Comparison of ENCODE assay signal across 8 cellular contexts in the genomic region with DNA sequence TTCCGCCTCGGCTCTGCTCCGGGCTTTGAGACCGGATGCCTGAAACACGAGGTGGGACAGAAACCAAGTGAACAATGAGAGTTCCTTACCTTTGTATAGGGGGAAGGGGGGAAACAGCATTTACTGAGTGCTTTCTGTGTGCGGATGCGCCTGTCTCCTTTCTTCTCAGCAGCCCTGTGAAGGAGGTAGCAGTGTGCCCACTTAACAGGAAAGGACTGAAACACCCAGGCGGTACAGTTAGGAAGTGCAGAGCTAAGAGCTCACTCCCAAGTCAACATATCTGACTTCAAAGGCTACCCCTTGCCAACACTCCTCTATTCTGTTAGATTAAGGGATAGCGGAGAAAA. TPM values are rescaled to one million over a fixed set of nuclear protein-coding genes. Genes with fewer than 3 reads are reported as not detected.
DNase-seq lines count a peak whose midpoint lies in the region; ATAC-seq and TF ChIP-seq lines count a peak whose summit lies in the region.

No MANE protein-coding gene starts in this region.

- no peak overlapping the region for H2BK5ac ChIP-seq in trophoblast cell (ENCODE audit: low read depth, low read length, poor library complexity)

- no peaks in the 10 kb centered on the region for H3K79me2 ChIP-seq in trophoblast cell (ENCODE audit: control insufficient read depth, insufficient read depth, low read length, poor library complexity)

- peaks cover 39% of the 10 kb centered on the region for H3K4me1 Mint-ChIP-seq in activated naive CD4-positive, alpha-beta T cell treated with anti-CD3 and anti-CD28 coated beads, Interleukin-2, amount 10 ng/mL, durations not matched to agents 7 days and 5 days

- no peak overlapping the region for H3K23ac ChIP-seq in trophoblast cell (ENCODE audit: low read length)

- no peak overlapping the region for H2AK5ac ChIP-seq in trophoblast cell (ENCODE audit: low read length)

- no peak for TF ChIP-seq CTCF in BE2C (IDR thresholded peaks at IDR 0.05; ENCODE audit: low read depth, low read length)

- H3K4me3 ChIP-seq in BE2C (ENCODE audit: low read depth, low read length) (peak overlapping the region; percentile 58), trophoblast cell (ENCODE audit: low read depth, low read length) (peak overlapping the region; percentile 70)

- ATAC-seq in GM18520 (IDR thresholded peaks at IDR 0.05; ENCODE audit: unreplicated experiment) (peak; percentile 26), HG02981 (IDR thresholded peaks at IDR 0.05; ENCODE audit: unreplicated experiment) (peak; percentile 50), Right ventricle myocardium superior (ENCODE audit: poor library complexity) (peak; percentile 73)

- H3K36me3 Mint-ChIP-seq in activated naive CD4-positive, alpha-beta T cell treated with anti-CD3 and anti-CD28 coated beads, Interleukin-2, amount 10 ng/mL, durations not matched to agents 7 days and 5 days: peaks cover 11% of the 10 kb centered on the region

- CTCF ChIA-PET in activated naive CD4-positive, alpha-beta T cell treated with anti-CD3 and anti-CD28 coated beads, Interleukin-2, amount 10 ng/mL, durations not matched to agents 7 days and 5 days (lab: Charles Lee): interaction anchor here (1.4 kb wide), 1 partner anchor 11 kb away, joined by 5 read pairs; no protein-coding TSS in a partner anchor

- peak overlapping the region; percentile 97 for H3K27ac Mint-ChIP-seq in activated naive CD4-positive, alpha-beta T cell treated with anti-CD3 and anti-CD28 coated beads, Interleukin-2, amount 10 ng/mL, durations not matched to agents 7 days and 5 days

- H3K36me3 ChIP-seq in BE2C: no peaks in the 10 kb centered on the region
- H3K36me3 ChIP-seq in trophoblast cell (ENCODE audit: control insufficient read depth in 1 of 2, insufficient read depth in 2 of 2, low read length in 2 of 2): no peaks in the 10 kb centered on the region

- WGBS in trophoblast cell (ENCODE audit: extremely low coverage, insufficient coverage, insufficient read length): no CpG with 5 or more reads among the region's 9 CpGs

- peak overlapping the region; percentile 79 for H4K8ac ChIP-seq in trophoblast cell (ENCODE audit: low read depth, low read length)

- H3K4me1 ChIP-seq in BE2C (no peaks in the 10 kb centered on the region), trophoblast cell (ENCODE audit: control insufficient read depth in 1 of 2, insufficient read depth in 2 of 2, low read length in 2 of 2) (no peaks in the 10 kb centered on the region)

- H3K27ac ChIP-seq in trophoblast cell (ENCODE audit: low read depth, low read length): peak overlapping the region; percentile 40

- H4K91ac ChIP-seq in trophoblast cell (ENCODE audit: low read depth, low read length): peak overlapping the region; percentile 43

- peak overlapping the region; percentile 75 for H3K14ac ChIP-seq in trophoblast cell (ENCODE audit: low read length)

- H3K79me1 ChIP-seq in trophoblast cell (ENCODE audit: low read length): peaks cover 3% of the 10 kb centered on the region

- H3K18ac ChIP-seq in trophoblast cell (ENCODE audit: low read length): no peak overlapping the region

- H3K4me3 Mint-ChIP-seq in activated naive CD4-positive, alpha-beta T cell treated with anti-CD3 and anti-CD28 coated beads, Interleukin-2, amount 10 ng/mL, durations not matched to agents 7 days and 5 days: peak overlapping the region; percentile 90

- H3K4me2 ChIP-seq in trophoblast cell (ENCODE audit: low read length): peak overlapping the region; percentile 98

- peak; percentile 10 for DNase-seq in BE2C
- DNase-seq in NCI-H2227 (lab: John Stamatoyannopoulos, UW; ENCODE audit: unreplicated experiment): peak; percentile 78
- peak; percentile 53 for DNase-seq in activated naive CD4-positive, alpha-beta T cell treated with anti-CD3 and anti-CD28 coated beads, Interleukin-2, amount 10 ng/mL, durations not matched to agents 7 days and 5 days
- no peak for DNase-seq in Right ventricle myocardium superior
- peak in 1 of 2 donors; percentile 25 for DNase-seq in trophoblast cell
- no peak for DNase-seq in HK-2 (ENCODE audit: unreplicated experiment)

- peak overlapping the region; percentile 81 for H4K12ac ChIP-seq in trophoblast cell (ENCODE audit: low read depth, low read length)

- no peak overlapping the region for H3K9ac ChIP-seq in trophoblast cell (ENCODE audit: low read length)

- H3K27me3 Mint-ChIP-seq in activated naive CD4-positive, alpha-beta T cell treated with anti-CD3 and anti-CD28 coated beads, Interleukin-2, amount 10 ng/mL, durations not matched to agents 7 days and 5 days: no peaks in the 10 kb centered on the region

- intact Hi-C loops in Right ventricle myocardium superior (cut with DNase I): no loop called here

- no peak overlapping the region for H2BK12ac ChIP-seq in trophoblast cell (ENCODE audit: low read length)

- no peak overlapping the region for H3K4ac ChIP-seq in trophoblast cell (ENCODE audit: low read depth, low read length)

- H2BK120ac ChIP-seq in trophoblast cell (ENCODE audit: insufficient read depth, low read length, poor library complexity): no peak overlapping the region

- H3K9me3 ChIP-seq in BE2C: no peaks in the 10 kb centered on the region
- no peaks in the 10 kb centered on the region for H3K9me3 ChIP-seq in trophoblast cell (ENCODE audit: insufficient read depth, low read depth, low read length)

- peak overlapping the region; percentile 67 for H2AFZ ChIP-seq in trophoblast cell (ENCODE audit: insufficient read depth, low read length, poor library complexity)

- H3K27me3 ChIP-seq in BE2C: no peaks in the 10 kb centered on the region
- H3K27me3 ChIP-seq in trophoblast cell (ENCODE audit: insufficient read depth, low read length): no peaks in the 10 kb centered on the region

- H3K9me3 Mint-ChIP-seq in activated naive CD4-positive, alpha-beta T cell treated with anti-CD3 and anti-CD28 coated beads, Interleukin-2, amount 10 ng/mL, durations not matched to agents 7 days and 5 days: no peaks in the 10 kb centered on the region

RNA-seq across cellular contexts. Expression of gene TMSB15B, which starts 43.1 kb away (rescaled TPM):
- 3.4 TPM for polyA plus RNA-seq in BE2C (2012; ENCODE audit: insufficient read depth, insufficient read length, low read depth)
- 0.43 TPM for total RNA-seq in Right ventricle myocardium superior
- polyA plus RNA-seq in trophoblast cell (2013): 15.0 and 15.5 TPM in 2 replicates

Comparison
In these comparisons a context has a peak if more than half of its experiments do, and no peak if none do; other contexts are left out.
1. DNase-seq: peak in BE2C (single experiment), NCI-H2227 (single experiment) and activated naive CD4-positive, alpha-beta T cell treated with anti-CD3 and anti-CD28 coated beads, Interleukin-2, amount 10 ng/mL, durations not matched to agents 7 days and 5 days (single experiment); none in Right ventricle myocardium superior (single experiment) and HK-2 (single experiment).
2. Peak in every context shown above with its lines, with median percentiles within 50 percentile points of each other: ATAC-seq.